ENCODE assay signal across 8 cellular contexts in genomic region chr7:99408347-99409191, GRCh38. TPM values are rescaled to one million over a fixed set of nuclear protein-coding genes. Genes with fewer than 3 reads are reported as not detected.
DNase-seq lines count a peak whose midpoint lies in the region; TF ChIP-seq lines count a peak whose summit lies in the region.

Gene BUD31 (plus strand): TSS chr7:99408969. CDS start chr7:99411093, 2,124 bp downstream.
Gene PDAP1 (minus strand): TSS chr7:99408597. CDS start chr7:99408548, 49 bp downstream.

- H3K4me2 ChIP-seq in neural cell (ENCODE audit: low read length): peak within 1 kb of the TSS; percentile 89

- peaks cover 24 to 61% (median 56%) of the 10 kb centered on the region in 4 donors for H3K4me1 ChIP-seq in stomach

- H4K20me1 ChIP-seq in neural cell (ENCODE audit: insufficient read depth): no peaks in the 10 kb centered on the region

- TF ChIP-seq POLR2A in stomach (IDR thresholded peaks at IDR 0.05): peak in 2 of 4 donors; percentile 59 to 87

- peak; percentile 71 for TF ChIP-seq EP300 in neural cell (conservative IDR thresholded peaks at IDR 0.05; ENCODE audit: poor library complexity, severe bottlenecking)
- no peak for TF ChIP-seq EP300 in stomach (IDR thresholded peaks at IDR 0.05)

- peak within 1 kb of the TSS; percentile 99 for H3K4me3 ChIP-seq in H7 (ENCODE audit: insufficient read depth, low read depth, low read length)
- peak within 1 kb of the TSS; percentile 93 for H3K4me3 ChIP-seq in neural cell (ENCODE audit: low read length)
- peak within 1 kb of the TSS; percentile 70 to 99 (median 78) for H3K4me3 ChIP-seq in stomach

- H3K36me3 ChIP-seq in H7 (replicated peaks; ENCODE audit: control insufficient read depth, insufficient read depth, low read length): peaks cover 28% of the 10 kb centered on the region
- H3K36me3 ChIP-seq in neural cell (ENCODE audit: insufficient read depth, low read length): no peaks in the 10 kb centered on the region
- H3K36me3 ChIP-seq in stomach: peaks cover 27 to 52% (median 50%) of the 10 kb centered on the region in 4 donors

- no peaks in the 10 kb centered on the region for H3K9me2 ChIP-seq in neural cell (ENCODE audit: insufficient read depth, low read length)

- H3K9me3 ChIP-seq in neural cell (ENCODE audit: low read length) (no peaks in the 10 kb centered on the region), stomach (no peaks in the 10 kb centered on the region)

- intact Hi-C loops in stomach (cut with DNase I; ENCODE audit: low total_unique reads): no loop called here

- TF ChIP-seq CTCF in neural cell (IDR thresholded peaks at IDR 0.05; ENCODE audit: poor library complexity, severe bottlenecking): peak; percentile 65
- TF ChIP-seq CTCF in stomach (IDR thresholded peaks at IDR 0.05): peak in 1 of 7 experiments; percentile 21

- peaks cover 56% of the 10 kb centered on the region for H3K79me2 ChIP-seq in neural cell (replicated peaks; ENCODE audit: insufficient read depth, low read length)

- TF ChIP-seq RAD21 in neural cell (conservative IDR thresholded peaks at IDR 0.05): peak; percentile 30

- peak within 1 kb of the TSS; percentile 74 for H2AFZ ChIP-seq in neural cell (ENCODE audit: low read depth, low read length)

- H3K27ac ChIP-seq in neural cell (ENCODE audit: low read length): peak within 1 kb of the TSS; percentile 97
- peak within 1 kb of the TSS; percentile 96 to 100 (median 97) for H3K27ac ChIP-seq in stomach

- H3F3A ChIP-seq in neural cell (ENCODE audit: insufficient read depth, low read length, poor library complexity, severe bottlenecking): peaks cover 3% of the 10 kb centered on the region

- WGBS in stomach, 5 donors: 0 to 1% (median 0%) methylated on average over 20 to 73 of the region's 73 CpGs

- no peaks in the 10 kb centered on the region for H3K27me3 ChIP-seq in H7 (ENCODE audit: control insufficient read depth, insufficient read depth, low read length)
- H3K27me3 ChIP-seq in neural cell (ENCODE audit: insufficient read depth, low read depth, low read length): no peaks in the 10 kb centered on the region
- no peaks in the 10 kb centered on the region for H3K27me3 ChIP-seq in stomach

- peak; percentile 99 for DNase-seq in ELF-1 (ENCODE audit: low read depth, low spot score)
- peak; percentile 97 for DNase-seq in H7
- DNase-seq in M059J (ENCODE audit: low read depth): peak; percentile 93
- DNase-seq in SHP77 (lab: John Stamatoyannopoulos, UW): peak; percentile 84 to 89
- peak; percentile 97 for DNase-seq in activated effector memory CD4-positive, alpha-beta T cell treated with anti-CD3 and anti-CD28 coated beads, Interleukin-2, amount 50 U/mL, for 16 hours
- peak; percentile 93 for DNase-seq in fibroblast of the conjunctiva (ENCODE audit: low read depth)
- DNase-seq in stomach: peak; percentile 92

- peak within 1 kb of the TSS; percentile 94 for H3K9ac ChIP-seq in neural cell (ENCODE audit: low read length)

TF ChIP-seq in neural cell, 6 proteins besides CTCF, POLR2A, EP300 and RAD21:
- TF ChIP-seq REST (IDR thresholded peaks at IDR 0.05; ENCODE audit: borderline replicate concordance): peak; percentile 40
- TF ChIP-seq MXI1 (conservative IDR thresholded peaks at IDR 0.05; ENCODE audit: poor library complexity, severe bottlenecking): peak; percentile 97
- TF ChIP-seq EZH2 (IDR thresholded peaks at IDR 0.05; ENCODE audit: borderline replicate concordance, insufficient read depth, low read length, poor library complexity, severe bottlenecking): no peak
- peak; percentile 82 for TF ChIP-seq POLR2AphosphoS5 (IDR thresholded peaks at IDR 0.05)
- peak; percentile 18 for TF ChIP-seq TAF1 (IDR thresholded peaks at IDR 0.05; ENCODE audit: low read depth)
- peak; percentile 54 for TF ChIP-seq SMC3 (conservative IDR thresholded peaks at IDR 0.05; ENCODE audit: poor library complexity)
TF ChIP-seq in neural cell: peak in this region for 5.

RNA-seq across cellular contexts. Expression of gene BUD31, which starts in this region (rescaled TPM):
- total RNA-seq in H7 (2014; rRNA removed; shearing (Covaris generic)): 74.9 and 78.9 TPM in 2 replicates
- 144 and 169 TPM in 2 replicates for total RNA-seq in M059J (2014; rRNA removed; shearing (Covaris generic))
- polyA plus RNA-seq in neural cell (200 and 251 TPM in 2 replicates), stomach (100 to 1,000 TPM; 127 to 155 (median 151) TPM)
- 82.7 and 84.0 TPM in 2 replicates for polyA minus RNA-seq in neural cell
- total RNA-seq in stomach: 100 to 1,000 TPM in 1 of 5 donors, 10 to 100 TPM in 4; 58.0 to 122 (median 82.3) TPM

RNA-seq across cellular contexts. Expression of gene PDAP1, which starts in this region (rescaled TPM):
- 62.3 and 66.4 TPM in 2 replicates for total RNA-seq in H7 (2014; rRNA removed; shearing (Covaris generic))
- 144 and 165 TPM in 2 replicates for total RNA-seq in M059J (2014; rRNA removed; shearing (Covaris generic))
- polyA plus RNA-seq in neural cell (185 and 212 TPM in 2 replicates), stomach (100 to 1,000 TPM; 129 to 153 (median 133) TPM)
- polyA minus RNA-seq in neural cell: 54.8 and 60.3 TPM in 2 replicates
- total RNA-seq in stomach: 10 to 100 TPM; 22.8 to 79.9 (median 32.3) TPM

Comparison
In these comparisons a context has a peak if more than half of its experiments do, and no peak if none do; other contexts are left out.
1. Peak in every context shown above with its lines: DNase-seq, H3K4me3 ChIP-seq and H3K27ac ChIP-seq.